ENCODE assay signal across 19 cellular contexts in genomic region chr4:40940764-40941163, GRCh38.
A peak's percentile ranks its signal among the peaks of the same experiment; 100 is the strongest.
DNase-seq lines count a peak whose midpoint lies in the region; ATAC-seq and TF ChIP-seq lines count a peak whose summit lies in the region.
"Had no signal": no experiment of that assay in that cellular context is flagged by ENCODE, and none has a peak within 500 bp of the region (broad histone marks: within the 10 kb centered on the region; RNA-seq: fewer than 3 reads in every experiment).

No MANE protein-coding gene starts in this region.

- no peaks in the 10 kb centered on the region for H3K9me3 ChIP-seq in left lung
- no peaks in the 10 kb centered on the region for H3K9me3 ChIP-seq in testis
- H3K9me3 ChIP-seq: BLaER1 had no signal

- TF ChIP-seq CTCF in left lung (IDR thresholded peaks at IDR 0.05) (no peak), testis (IDR thresholded peaks at IDR 0.05) (no peak)

- TF ChIP-seq POLR2A in testis (IDR thresholded peaks at IDR 0.05): no peak

- intact Hi-C loops in Right ventricle myocardium inferior (cut with DNase I) (no loop called here), cardiac septum (cut with DNase I) (no loop called here), left lung (cut with DNase I) (no loop called here), testis (cut with DNase I; ENCODE audit: low total_unique reads) (no loop called here)

- H3K4me1 ChIP-seq in left lung (no peaks in the 10 kb centered on the region), testis (peaks cover 10% of the 10 kb centered on the region)

- no peak overlapping the region for H3K4me3 Mint-ChIP-seq in stimulated activated naive CD8-positive, alpha-beta T cell treated with anti-CD3 and anti-CD28 coated beads, Interleukin-15, amount 100 ng/mL, for 72 hours
- H3K4me3 Mint-ChIP-seq: CD8-positive, alpha-beta memory T cell; HFFc6 had no signal

- H3K36me3 ChIP-seq in left lung: no peaks in the 10 kb centered on the region
- H3K36me3 ChIP-seq in testis (ENCODE audit: low read depth, missing control alignments): no peaks in the 10 kb centered on the region

- H3K4me3 ChIP-seq in left lung (no peak overlapping the region), testis (no peak overlapping the region)
- H3K4me3 ChIP-seq: BLaER1 had no signal

- H3K9me3 Mint-ChIP-seq in stimulated activated naive CD8-positive, alpha-beta T cell treated with anti-CD3 and anti-CD28 coated beads, Interleukin-15, amount 100 ng/mL, for 72 hours: no peaks in the 10 kb centered on the region
- H3K9me3 Mint-ChIP-seq: CD8-positive, alpha-beta memory T cell; HFFc6 had no signal

- H3K27me3 Mint-ChIP-seq in stimulated activated naive CD8-positive, alpha-beta T cell treated with anti-CD3 and anti-CD28 coated beads, Interleukin-15, amount 100 ng/mL, for 72 hours: peaks cover 8% of the 10 kb centered on the region

- no peaks in the 10 kb centered on the region for H3K4me1 Mint-ChIP-seq in stimulated activated naive CD8-positive, alpha-beta T cell treated with anti-CD3 and anti-CD28 coated beads, Interleukin-15, amount 100 ng/mL, for 72 hours
- H3K4me1 Mint-ChIP-seq: CD8-positive, alpha-beta memory T cell had no signal

- H3K27me3 ChIP-seq in left lung (no peaks in the 10 kb centered on the region), testis (no peaks in the 10 kb centered on the region)
- H3K27me3 ChIP-seq: BLaER1 had no signal

- H3K27ac ChIP-seq in left lung: no peak overlapping the region
- H3K27ac ChIP-seq in testis: no peak overlapping the region
- H3K27ac ChIP-seq: 22Rv1, BLaER1 had no signal

- H3K27ac Mint-ChIP-seq in stimulated activated naive CD8-positive, alpha-beta T cell treated with anti-CD3 and anti-CD28 coated beads, Interleukin-15, amount 100 ng/mL, for 72 hours: no peak overlapping the region
- H3K27ac Mint-ChIP-seq: HFFc6 had no signal

- ATAC-seq in Right ventricle myocardium inferior (peak; percentile 35), left lung (peak; percentile 33), HG02852 (IDR thresholded peaks at IDR 0.05; ENCODE audit: unreplicated experiment) (no peak)
- no peak for ATAC-seq in stimulated activated naive CD8-positive, alpha-beta T cell treated with anti-CD3 and anti-CD28 coated beads, Interleukin-15, amount 100 ng/mL, for 72 hours

- DNase-seq in Right ventricle myocardium inferior (ENCODE audit: missing footprints) (no peak), cardiac septum (ENCODE audit: low spot score) (no peak), left lung (no peak), testis (peak; percentile 30), DMS153 (lab: John Stamatoyannopoulos, UW) (no peak), NAMALWA (ENCODE audit: low spot score) (no peak)
- DNase-seq in stimulated activated naive CD8-positive, alpha-beta T cell treated with anti-CD3 and anti-CD28 coated beads, Interleukin-15, amount 100 ng/mL, for 72 hours: no peak
- DNase-seq: CD8-positive, alpha-beta memory T cell; GF-D8; HFFc6; Karpas-422; MM.1S; NCI-H1105 treated with DMSO at 0.1 percent for 48 hours; NCI-H187; NCI-H446 treated with DMSO at 0.1 percent for 48 hours; NCI-H774 had no signal

- WGBS in testis, 2 donors: 57 to 76% methylated on average over 5 of the region's 5 CpGs

Comparison
In these comparisons a context has a peak if more than half of its experiments do, and no peak if none do; other contexts are left out.
1. ATAC-seq: peak in Right ventricle myocardium inferior (single experiment) and left lung (single experiment); none in HG02852 (single experiment) and stimulated activated naive CD8-positive, alpha-beta T cell treated with anti-CD3 and anti-CD28 coated beads, Interleukin-15, amount 100 ng/mL, for 72 hours (single experiment).